In the genomic region with DNA sequence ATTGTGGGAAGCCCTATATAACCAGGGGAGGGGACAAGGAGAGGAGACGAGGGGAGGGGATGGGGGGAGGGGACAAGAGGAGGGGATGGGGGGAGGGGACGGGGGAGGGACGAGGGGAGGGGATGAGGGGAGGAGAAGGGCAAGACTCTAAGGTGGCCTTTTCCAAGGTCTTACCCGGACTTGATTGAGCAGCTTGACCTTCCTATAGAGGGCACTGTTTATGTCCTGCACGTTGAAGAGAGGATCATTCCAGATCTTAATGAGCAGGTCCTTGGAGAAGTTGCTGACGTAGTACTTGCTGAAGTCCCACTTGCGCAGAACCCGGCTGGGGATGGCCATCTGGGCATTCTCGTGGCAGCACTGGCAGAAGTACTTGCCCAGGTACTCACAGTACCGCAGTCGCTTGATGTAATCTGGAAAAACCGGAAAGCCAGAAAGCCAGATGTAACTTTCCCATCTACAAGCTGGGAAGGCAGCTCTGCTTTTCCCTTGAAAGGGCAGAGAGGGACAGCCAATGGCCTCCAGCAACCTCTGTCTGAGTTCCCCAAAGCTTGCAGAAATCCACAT, we compare ENCODE assay signal across 17 cellular contexts.
"Had no signal": no experiment of that assay in that cellular context is flagged by ENCODE, and none has a peak within 500 bp of the region (broad histone marks: within the 10 kb centered on the region; RNA-seq: fewer than 3 reads in every experiment).

No MANE protein-coding gene starts in this region.

- H3K9me3 Mint-ChIP-seq: effector memory CD8-positive, alpha-beta T cell; naive thymus-derived CD8-positive, alpha-beta T cell; stimulated activated naive B cell treated with anti-CD40 and anti-IgM and Interleukin-4, amounts not matched to agents 10 μg/mL and 1 μg/mL and 100 μg/mL, for 72 hours had no signal

- H3K27ac ChIP-seq: epithelial cell of prostate, gastrocnemius medialis, heart right ventricle, left ventricle myocardium inferior, thyroid gland had no signal

- DNase-seq: activated CD4-positive, alpha-beta T cell treated with anti-CD3 and anti-CD28 coated beads, Interleukin-2, amount 50 U/mL, for 1 hour; activated naive CD8-positive, alpha-beta T cell treated with anti-CD3 and anti-CD28 coated beads, Interleukin-2, amount 10 ng/mL, durations not matched to agents 7 days and 5 days; anterior cingulate cortex; effector memory CD8-positive, alpha-beta T cell; gastrocnemius medialis; heart right ventricle; kidney; left ventricle myocardium inferior; naive thymus-derived CD8-positive, alpha-beta T cell; stimulated activated CD4-positive, alpha-beta T cell treated with anti-CD3 and anti-CD28 coated beads, Interleukin-15, amount 100 ng/mL, for 24 hours; stimulated activated CD4-positive, alpha-beta T cell treated with anti-CD3 and anti-CD28 coated beads, Interleukin-4, amount 100 ng/mL, for 1 hour; stimulated activated naive B cell treated with anti-CD40 and anti-IgM and Interleukin-4, amounts not matched to agents 10 μg/mL and 1 μg/mL and 100 μg/mL, for 72 hours; thyroid gland had no signal

- H3K27me3 Mint-ChIP-seq: activated naive CD8-positive, alpha-beta T cell treated with anti-CD3 and anti-CD28 coated beads, Interleukin-2, amount 10 ng/mL, durations not matched to agents 7 days and 5 days; dendritic cell treated with granulocyte-macrophage colony-stimulating factor and Interleukin-4, amounts not matched to agents 40 ng/mL and 50 ng/mL, for 4 days; effector memory CD8-positive, alpha-beta T cell; naive thymus-derived CD8-positive, alpha-beta T cell; stimulated activated naive B cell treated with anti-CD40 and anti-IgM and Interleukin-4, amounts not matched to agents 10 μg/mL and 1 μg/mL and 100 μg/mL, for 72 hours had no signal

- H3K4me3 Mint-ChIP-seq: activated naive CD8-positive, alpha-beta T cell treated with anti-CD3 and anti-CD28 coated beads, Interleukin-2, amount 10 ng/mL, durations not matched to agents 7 days and 5 days; activated T-helper 1 cell treated with anti-CD3 and anti-CD28 coated beads, Interleukin-12 subunit alpha, Interleukin-12 subunit beta, Interleukin-2, Interleukin-4 antibody, amounts not matched to agents 30 ng/mL and 10 ng/mL and 1 ng/mL, durations not matched to agents 14 hours and 24 hours and 36 hours; dendritic cell treated with granulocyte-macrophage colony-stimulating factor and Interleukin-4, amounts not matched to agents 40 ng/mL and 50 ng/mL, for 4 days; effector memory CD8-positive, alpha-beta T cell; naive thymus-derived CD8-positive, alpha-beta T cell; T-helper 2 cell treated with Interferon-gamma antibody and Interleukin-4, amounts not matched to agents 5 μg/mL and 100 μg/mL, for 36 hours had no signal

- H3K4me3 ChIP-seq: gastrocnemius medialis, heart right ventricle, left ventricle myocardium inferior, thyroid gland had no signal

- H3K4me1 ChIP-seq: gastrocnemius medialis had no signal

- ATAC-seq: effector memory CD8-positive, alpha-beta T cell; gastrocnemius medialis; heart right ventricle; naive thymus-derived CD8-positive, alpha-beta T cell; stimulated activated naive B cell treated with anti-CD40 and anti-IgM and Interleukin-4, amounts not matched to agents 10 μg/mL and 1 μg/mL and 100 μg/mL, for 72 hours had no signal

- H3K27ac Mint-ChIP-seq: activated naive CD8-positive, alpha-beta T cell treated with anti-CD3 and anti-CD28 coated beads, Interleukin-2, amount 10 ng/mL, durations not matched to agents 7 days and 5 days; activated T-helper 1 cell treated with anti-CD3 and anti-CD28 coated beads, Interleukin-12 subunit alpha, Interleukin-12 subunit beta, Interleukin-2, Interleukin-4 antibody, amounts not matched to agents 30 ng/mL and 10 ng/mL and 1 ng/mL, durations not matched to agents 14 hours and 24 hours and 36 hours; dendritic cell treated with granulocyte-macrophage colony-stimulating factor and Interleukin-4, amounts not matched to agents 40 ng/mL and 50 ng/mL, for 4 days; T-helper 2 cell treated with Interferon-gamma antibody and Interleukin-4, amounts not matched to agents 5 μg/mL and 100 μg/mL, for 36 hours had no signal

- H3K27me3 ChIP-seq: gastrocnemius medialis, heart right ventricle, thyroid gland had no signal

- H3K9me3 ChIP-seq: gastrocnemius medialis, heart right ventricle, left ventricle myocardium inferior, thyroid gland had no signal
